In the genomic region with DNA sequence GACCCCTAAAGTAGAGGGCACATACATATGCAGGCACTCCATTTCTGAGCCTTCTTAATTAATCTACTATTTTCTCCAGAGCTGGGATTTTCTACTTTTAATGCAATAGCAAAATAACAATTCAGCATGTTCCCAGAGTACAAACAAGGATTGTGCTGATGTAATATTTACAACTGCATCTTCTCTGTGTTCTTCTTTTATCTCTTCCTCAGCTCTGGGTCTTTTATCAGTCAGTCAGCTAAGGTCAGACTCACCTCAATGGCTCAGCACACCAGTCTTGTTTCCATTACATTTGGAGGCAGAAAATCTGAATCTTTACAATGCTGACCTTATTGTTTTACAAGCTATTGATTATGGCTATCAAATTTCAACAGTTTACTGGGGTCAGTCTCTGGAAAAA, we compare ENCODE assay signal across 24 cellular contexts.
"Had no signal": no experiment of that assay in that cellular context is flagged by ENCODE, and none has a peak within 500 bp of the region (broad histone marks: within the 10 kb centered on the region; RNA-seq: fewer than 3 reads in every experiment).

No MANE protein-coding gene starts in this region.

- H3K4me3 ChIP-seq: body of pancreas, colonic mucosa had no signal

- H3K9me3 ChIP-seq: body of pancreas, colonic mucosa had no signal

- H3K4me3 Mint-ChIP-seq: activated CD8-positive, alpha-beta T cell treated with anti-CD3 and anti-CD28 coated beads for 36 hours; activated naive CD8-positive, alpha-beta T cell; activated T-cell treated with anti-CD3 and anti-CD28 coated beads, Interleukin-2, amount 50 U/mL, for 4 hours; activated T-helper 17 cell treated with anti-CD3 and anti-CD28 coated beads, Interleukin-2, amount 50 U/mL, for 72 hours; WTC11 had no signal

- H3K36me3 ChIP-seq: colonic mucosa had no signal

- H3K4me1 ChIP-seq: body of pancreas, colonic mucosa had no signal

- H3K27me3 ChIP-seq: body of pancreas, colonic mucosa had no signal

- H3K27ac Mint-ChIP-seq: activated CD8-positive, alpha-beta T cell treated with anti-CD3 and anti-CD28 coated beads for 36 hours; activated naive CD8-positive, alpha-beta T cell; activated T-helper 17 cell treated with anti-CD3 and anti-CD28 coated beads, Interleukin-2, amount 50 U/mL, for 72 hours; WTC11 had no signal

- H3K27ac ChIP-seq: body of pancreas, colonic mucosa, epithelial cell of prostate had no signal

- H3K9me3 Mint-ChIP-seq: activated CD8-positive, alpha-beta T cell treated with anti-CD3 and anti-CD28 coated beads for 36 hours; activated T-cell treated with anti-CD3 and anti-CD28 coated beads, Interleukin-2, amount 50 U/mL, for 4 hours; activated T-helper 17 cell treated with anti-CD3 and anti-CD28 coated beads, Interleukin-2, amount 50 U/mL, for 72 hours; WTC11 had no signal

- ATAC-seq: activated CD8-positive, alpha-beta T cell treated with anti-CD3 and anti-CD28 coated beads for 36 hours; activated T-cell treated with anti-CD3 and anti-CD28 coated beads, Interleukin-2, amount 50 U/mL, for 4 hours; activated T-helper 17 cell treated with anti-CD3 and anti-CD28 coated beads, Interleukin-2, amount 50 U/mL, for 72 hours; body of pancreas; WTC11 had no signal

- H3K36me3 Mint-ChIP-seq: activated naive CD8-positive, alpha-beta T cell; WTC11 had no signal

- DNase-seq: activated CD4-positive, alpha-beta T cell treated with anti-CD3 and anti-CD28 coated beads for 1 hour; activated CD4-positive, alpha-beta T cell treated with anti-CD3 and anti-CD28 coated beads for 4 hours; activated CD4-positive, alpha-beta T cell treated with anti-CD3 and anti-CD28 coated beads, Interleukin-2, amount 50 U/mL, for 1 hour; activated CD4-positive, alpha-beta T cell treated with anti-CD3 and anti-CD28 coated beads, Interleukin-2, amount 50 U/mL, for 48 hours; activated CD8-positive, alpha-beta memory T cell treated with anti-CD3 and anti-CD28 coated beads for 24 hours; activated CD8-positive, alpha-beta T cell treated with anti-CD3 and anti-CD28 coated beads for 36 hours; activated effector memory CD4-positive, alpha-beta T cell treated with Interleukin-2 at 50 U/mL for 16 hours; activated gamma-delta T cell treated with Interleukin-2 at 50 U/mL for 16 hours; activated naive CD4-positive, alpha-beta T cell treated with anti-CD3 and anti-CD28 coated beads, Interleukin-2, amount 50 U/mL, for 16 hours; activated naive CD4-positive, alpha-beta T cell treated with Interleukin-2 at 50 U/mL for 16 hours; activated T-cell treated with anti-CD3 and anti-CD28 coated beads, Interleukin-2, amount 50 U/mL, for 4 hours; amygdala; aorta; body of pancreas; caudate nucleus; colonic mucosa; effector CD8-positive, alpha-beta T cell; foreskin fibroblast; head of caudate nucleus; T-helper 2 cell had no signal
